7 cellular contexts compared by ENCODE assay signal in the genomic region with DNA sequence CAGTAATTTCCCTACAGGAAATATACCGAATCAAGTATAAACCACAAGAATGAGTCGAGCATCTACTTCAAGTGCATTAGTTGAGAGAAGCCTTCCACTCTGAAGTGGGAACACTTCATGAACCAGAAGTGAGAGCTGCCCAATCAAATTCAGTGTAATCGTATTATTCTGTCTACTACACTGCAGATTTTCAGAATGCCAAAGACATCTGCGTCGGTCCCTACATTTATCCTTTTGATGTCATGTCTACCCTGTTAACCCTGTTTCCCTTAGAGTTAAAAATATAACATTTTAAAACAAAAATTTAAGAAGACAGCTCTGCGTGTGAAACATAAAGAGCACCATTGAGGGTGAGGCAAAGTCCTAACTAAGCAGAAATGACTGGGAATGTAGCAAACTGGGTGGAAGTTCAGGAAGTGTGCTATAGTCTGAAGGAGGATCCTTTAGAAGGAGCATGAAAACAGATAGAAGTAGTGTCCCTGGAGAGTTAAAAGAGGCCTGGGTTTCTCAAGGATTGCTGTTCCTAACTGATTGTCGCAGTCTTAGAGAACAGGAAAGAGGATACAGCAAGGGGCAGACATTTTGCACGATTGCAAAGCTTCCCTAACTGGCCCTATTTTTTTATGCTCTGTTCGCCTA.
DNase-seq lines count a peak whose midpoint lies in the region; ATAC-seq and TF ChIP-seq lines count a peak whose summit lies in the region.

No MANE protein-coding gene starts in this region.

- H3K4me3 ChIP-seq in left lung, result peak overlapping the region; percentile 7 to 12

- H3K9me3 Mint-ChIP-seq in type B pancreatic cell, result no peaks in the 10 kb centered on the region

- H3K9me3 ChIP-seq in left lung, result no peaks in the 10 kb centered on the region

- H3K36me3 ChIP-seq in left lung, result no peaks in the 10 kb centered on the region

- ATAC-seq in GM18517 (IDR thresholded peaks at IDR 0.05; ENCODE audit: unreplicated experiment) (peak; percentile 46), HG02642 (IDR thresholded peaks at IDR 0.05; ENCODE audit: poor library complexity, unreplicated experiment) (peak; percentile 61), left lung (peak; percentile 85)

- peak overlapping the region; percentile 55 for H3K27ac ChIP-seq in angular gyrus (ENCODE audit: low read depth, low read length)
- H3K27ac ChIP-seq in left lung, result peak overlapping the region; percentile 76 to 80

- peak overlapping the region; percentile 67 for H3K4me3 Mint-ChIP-seq in type B pancreatic cell

- no peak for TF ChIP-seq CTCF in left lung (IDR thresholded peaks at IDR 0.05)
- TF ChIP-seq CTCF in type B pancreatic cell (conservative IDR thresholded peaks at IDR 0.05), result no peak

- no peaks in the 10 kb centered on the region for H3K27me3 ChIP-seq in left lung

- DNase-seq in NCI-H2227 (lab: John Stamatoyannopoulos, UW; ENCODE audit: unreplicated experiment) (peak; percentile 47), left lung (no peak), type B pancreatic cell (ENCODE audit: extremely low spot score, unreplicated experiment) (no peak), DMS 273 (lab: John Stamatoyannopoulos, UW; ENCODE audit: unreplicated experiment) (no peak)

- H3K27ac Mint-ChIP-seq in type B pancreatic cell, result peak overlapping the region; percentile 7

- H3K4me1 Mint-ChIP-seq in type B pancreatic cell (ENCODE audit: unreplicated experiment), result peaks cover 32% of the 10 kb centered on the region

- H3K27me3 Mint-ChIP-seq in type B pancreatic cell, result no peaks in the 10 kb centered on the region

- peaks cover 3% of the 10 kb centered on the region for H3K36me3 Mint-ChIP-seq in type B pancreatic cell

- H3K4me1 ChIP-seq in left lung, result peaks cover 14 to 86% of the 10 kb centered on the region in 2 donors

- intact Hi-C loops in left lung (cut with DNase I), result no loop called here
